Comparison of ENCODE assay signal across 8 cellular contexts in the genomic region with DNA sequence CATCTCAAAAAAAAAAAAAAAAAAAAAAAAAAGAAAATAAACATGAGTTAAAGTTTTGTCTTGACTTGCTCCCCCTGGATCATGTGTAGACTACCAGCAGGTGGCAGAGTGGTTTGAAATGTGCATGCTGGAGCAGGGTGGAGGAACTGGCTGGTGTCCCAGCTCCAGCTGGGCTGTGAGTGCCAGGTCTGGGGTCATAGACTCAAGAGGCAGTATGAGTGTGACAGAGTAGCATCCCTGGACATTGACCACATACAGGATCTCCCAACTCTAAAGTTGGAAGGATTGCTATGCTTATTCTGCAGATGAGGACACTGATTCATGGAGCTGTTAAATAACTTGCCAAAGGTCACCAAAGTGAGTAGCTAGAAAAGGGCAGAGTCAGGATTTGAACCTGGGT.
DNase-seq lines count a peak whose midpoint lies in the region; ATAC-seq and TF ChIP-seq lines count a peak whose summit lies in the region.

No MANE protein-coding gene starts in this region.

- H3K4me3 ChIP-seq in RWPE2 (ENCODE audit: severe bottlenecking), result no peak overlapping the region
- no peak overlapping the region for H3K4me3 ChIP-seq in stomach

- intact Hi-C loops in Right ventricle myocardium superior (cut with DNase I), result loop anchor here (5.0 kb wide), 1 partner anchor 214 kb away; no protein-coding TSS in a partner anchor
- intact Hi-C loops in stomach (cut with DNase I; ENCODE audit: low total_unique reads), result no loop called here

- DNase-seq in SHP77 (lab: John Stamatoyannopoulos, UW) (peak; percentile 15 to 18), SHP77 treated with DMSO at 0.1 percent for 48 hours (lab: John Stamatoyannopoulos, UW) (no peak), RWPE2 (ENCODE audit: low spot score) (no peak), Right ventricle myocardium superior (peak; percentile 75), stomach (peak; percentile 66)
- no peak for DNase-seq in stimulated activated CD4-positive, alpha-beta T cell treated with anti-CD3 and anti-CD28 coated beads, Interleukin-1b, Interleukin-23, amount 100 ng/mL, for 48 hours

- no peak for TF ChIP-seq EP300 in stomach (IDR thresholded peaks at IDR 0.05)

- TF ChIP-seq CTCF in RWPE2 (IDR thresholded peaks at IDR 0.05; ENCODE audit: poor library complexity, severe bottlenecking) (peak; percentile 49), stomach (IDR thresholded peaks at IDR 0.05) (peak in 3 of 7 experiments; percentile 9 to 44 (median 10))

- H3K4me1 ChIP-seq in RWPE2 (ENCODE audit: insufficient read depth, poor library complexity, severe bottlenecking) (no peaks in the 10 kb centered on the region), stomach (no peaks in the 10 kb centered on the region)

- no peak for TF ChIP-seq POLR2A in stomach (IDR thresholded peaks at IDR 0.05)

- no peak overlapping the region for H3K27ac ChIP-seq in RWPE2 (ENCODE audit: poor library complexity, severe bottlenecking)
- H3K27ac ChIP-seq in stomach, result no peak overlapping the region

- H3K36me3 ChIP-seq in RWPE2 (ENCODE audit: low read depth) (no peaks in the 10 kb centered on the region), stomach (no peaks in the 10 kb centered on the region)

- ATAC-seq in RWPE2 (ENCODE audit: low read depth) (peak; percentile 53; the same call in 2 of the 3 replicates), Right ventricle myocardium superior (ENCODE audit: poor library complexity) (peak; percentile 94), GM19324 (IDR thresholded peaks at IDR 0.05; ENCODE audit: low FRiP score, unreplicated experiment) (no peak), GM19463 (IDR thresholded peaks at IDR 0.05; ENCODE audit: unreplicated experiment) (no peak)

- H3K9me3 ChIP-seq in RWPE2 (ENCODE audit: severe bottlenecking) (no peaks in the 10 kb centered on the region), stomach (no peaks in the 10 kb centered on the region)

- H3K27me3 ChIP-seq in RWPE2 (ENCODE audit: insufficient read depth, poor library complexity, severe bottlenecking) (no peaks in the 10 kb centered on the region), stomach (no peaks in the 10 kb centered on the region)

Comparison
In these comparisons a context has a peak if more than half of its experiments do, and no peak if none do; other contexts are left out.
1. DNase-seq: peak in SHP77 (2 of 2), Right ventricle myocardium superior (single experiment) and stomach (single experiment); none in SHP77 treated with DMSO at 0.1 percent for 48 hours (single experiment), RWPE2 (single experiment) and stimulated activated CD4-positive, alpha-beta T cell treated with anti-CD3 and anti-CD28 coated beads, Interleukin-1b, Interleukin-23, amount 100 ng/mL, for 48 hours (single experiment).
2. ATAC-seq: peak in RWPE2 (single experiment) and Right ventricle myocardium superior (single experiment); none in GM19324 (single experiment) and GM19463 (single experiment).